Comparison of ENCODE assay signal across 7 cellular contexts in genomic region chr9:41273549-41274267, GRCh38.
A peak's percentile ranks its signal among the peaks of the same experiment; 100 is the strongest.
DNase-seq lines count a peak whose midpoint lies in the region; ATAC-seq and TF ChIP-seq lines count a peak whose summit lies in the region.
"Not testable (repeated sequence)": the region's sequence is repeated elsewhere in the genome, so short reads cannot be mapped to it uniquely, and the experiment has no call there.

No MANE protein-coding gene starts in this region.

- peaks cover 52% of the 10 kb centered on the region for H3K27me3 ChIP-seq in ectodermal cell (ENCODE audit: control insufficient read depth, insufficient read depth, low read length, poor library complexity, severe bottlenecking)
- peaks cover 8 to 34% of the 10 kb centered on the region in 2 donors for H3K27me3 ChIP-seq in left lung

- H3K4me3 ChIP-seq in ectodermal cell (ENCODE audit: insufficient read depth, low read depth, low read length) = peak overlapping the region; percentile 29
- H3K4me3 ChIP-seq in left lung = peak overlapping the region; percentile 42 to 47

- not testable (repeated sequence) for H3K9me3 ChIP-seq in ectodermal cell (ENCODE audit: control insufficient read depth, low read length); left lung

- WGBS in ectodermal cell, 2 experiments = 5 to 7% methylated on average over 49 of the region's 59 CpGs

- not testable (repeated sequence) for H3K27ac ChIP-seq in ectodermal cell (ENCODE audit: insufficient read depth, low read depth, low read length, poor library complexity, severe bottlenecking); left lung

- intact Hi-C loops in left lung (cut with DNase I) = not testable (repeated sequence)

- H3K4me1 ChIP-seq in ectodermal cell (ENCODE audit: control insufficient read depth, insufficient read depth, low read length); left lung: not testable (repeated sequence)

- TF ChIP-seq CTCF in left lung (IDR thresholded peaks at IDR 0.05) = not testable (repeated sequence)

- DNase-seq in NAMALWA (ENCODE audit: low spot score) (peak; percentile 94), left lung (peak; percentile 83 to 92)
- peak; percentile 87 for DNase-seq in activated CD8-positive, alpha-beta memory T cell treated with anti-CD3 and anti-CD28 coated beads, Interleukin-2, amount 50 U/mL, for 48 hours
- peak; percentile 68 for DNase-seq in stimulated activated CD4-positive, alpha-beta T cell treated with anti-CD3 and anti-CD28 coated beads, Interleukin-12 subunit alpha, Interleukin-12 subunit beta, amount 100 ng/mL, for 4 hours

- ATAC-seq in GM18861 (IDR thresholded peaks at IDR 0.05; ENCODE audit: unreplicated experiment) (peak; percentile 100), HG02763 (IDR thresholded peaks at IDR 0.05; ENCODE audit: unreplicated experiment) (peak; percentile 100), left lung (peak; percentile 100)

- H3K36me3 ChIP-seq in ectodermal cell (ENCODE audit: control insufficient read depth, insufficient read depth, low read length); left lung: not testable (repeated sequence)
